In genomic region chr5:115841382-115842088, GRCh38 we compare ENCODE assay signal across 8 cellular contexts. TPM values are rescaled to one million over a fixed set of nuclear protein-coding genes. Genes with fewer than 3 reads are reported as not detected.
DNase-seq lines count a peak whose midpoint lies in the region; ATAC-seq, FAIRE-seq and TF ChIP-seq lines count a peak whose summit lies in the region.

Gene AP3S1 (plus strand): TSS chr5:115841935. CDS start chr5:115842038, 103 bp downstream.
Gene ATG12 (minus strand): TSS chr5:115841565. CDS start chr5:115841552, 13 bp downstream.

- DNase-seq in GM12891 (ENCODE audit: insufficient read length, low spot score) (peak; percentile 62), NCI-H1417 treated with DMSO at 0.1 percent for 48 hours (lab: John Stamatoyannopoulos, UW) (peak; percentile 44), SW 1271 (lab: John Stamatoyannopoulos, UW) (peak; percentile 86 to 97), Right ventricle myocardium inferior (ENCODE audit: missing footprints) (peak; percentile 95), ovary (peak; percentile 87 to 93 (median 89))
- peak; percentile 76 for DNase-seq in activated naive CD8-positive, alpha-beta T cell treated with anti-CD3 and anti-CD28 coated beads, Interleukin-2, amount 50 U/mL, for 16 hours (ENCODE audit: low read depth, low spot score)

- peak within 1 kb of the TSS; percentile 98 for H3K4me3 ChIP-seq in ovary
- peak within 1 kb of the TSS; percentile 91 for H3K4me3 ChIP-seq in thymus (ENCODE audit: low read length)

- no peaks in the 10 kb centered on the region for H3K9me3 ChIP-seq in ovary
- no peaks in the 10 kb centered on the region for H3K9me3 ChIP-seq in thymus (ENCODE audit: control insufficient read depth)

- no peak for TF ChIP-seq CTCF in ovary (IDR thresholded peaks at IDR 0.05)

- peak; percentile 33 for TF ChIP-seq EP300 in ovary (IDR thresholded peaks at IDR 0.05)

- peaks cover 15% of the 10 kb centered on the region for H3K4me1 ChIP-seq in ovary (ENCODE audit: insufficient read depth)
- H3K4me1 ChIP-seq in thymus (ENCODE audit: control insufficient read depth, insufficient read depth, low read length) = peaks cover 13% of the 10 kb centered on the region

- TF ChIP-seq POLR2A in GM12891 (IDR thresholded peaks at IDR 0.05; ENCODE audit: low read depth, low read length) = peak; percentile 96
- peak; percentile 52 for TF ChIP-seq POLR2A in ovary (IDR thresholded peaks at IDR 0.05)

- H3K36me3 ChIP-seq in ovary = no peaks in the 10 kb centered on the region
- H3K36me3 ChIP-seq in thymus (ENCODE audit: control insufficient read depth, insufficient read depth) = no peaks in the 10 kb centered on the region

- intact Hi-C loops in Right ventricle myocardium inferior (cut with DNase I) (loop anchor here (1.0 to 10.0 kb wide), 3 partner anchors 215 to 547 kb away; partner anchors contain the start of genes CCDC112 and TMED7), ovary (cut with DNase I) (loop anchor here in 1 of 4 donors (5.0 kb wide), 1 partner anchor 209 kb away; no protein-coding TSS in a partner anchor)

- ATAC-seq in HG02798 (IDR thresholded peaks at IDR 0.05; ENCODE audit: poor library complexity, unreplicated experiment) = peak; percentile 86
- peak; percentile 97 for ATAC-seq in Right ventricle myocardium inferior

- H3K27ac ChIP-seq in ovary = peak within 1 kb of the TSS; percentile 87 to 89
- H3K27ac ChIP-seq in thymus (ENCODE audit: low read depth) = peak within 1 kb of the TSS; percentile 89

- WGBS in ovary, 3 donors = 8 to 16% (median 13%) methylated on average over 58 to 65 of the region's 65 CpGs
- WGBS in thymus = 9% methylated on average over 65 of the region's 65 CpGs

- peak; percentile 95 for FAIRE-seq in GM12891 (lab: Jason Lieb, UNC)

- H3K27me3 ChIP-seq in ovary (no peaks in the 10 kb centered on the region), thymus (ENCODE audit: control insufficient read depth, insufficient read depth) (no peaks in the 10 kb centered on the region)

TF ChIP-seq in GM12891, 5 proteins besides CTCF, POLR2A, EP300 and RAD21:
- TF ChIP-seq POLR2AphosphoS5 (IDR thresholded peaks at IDR 0.05; ENCODE audit: low read depth, low read length) (peak; percentile 96), PAX5 (IDR thresholded peaks at IDR 0.05; ENCODE audit: insufficient read depth, low read length, severe bottlenecking) (no peak), TAF1 (IDR thresholded peaks at IDR 0.05; ENCODE audit: low read depth, low read length) (peak; percentile 99), SPI1 (IDR thresholded peaks at IDR 0.05; ENCODE audit: low read depth, low read length) (peak; percentile 85), POU2F2 (IDR thresholded peaks at IDR 0.05; ENCODE audit: low read depth, low read length) (peak; percentile 81)

RNA-seq across cellular contexts. Expression of gene AP3S1, which starts in this region (rescaled TPM):
- polyA plus RNA-seq in GM12891 (2012; ENCODE audit: low read depth, missing spikeins) = 160 TPM
- 61.9 TPM for total RNA-seq in Right ventricle myocardium inferior
- total RNA-seq in ovary = 10 to 100 TPM; 49.6 to 97.3 (median 83.7) TPM
- polyA plus RNA-seq in ovary = 100 to 1,000 TPM in 1 of 2 donors, 10 to 100 TPM in 1; 87.2 to 176 TPM
- polyA plus RNA-seq in thymus = 85.0 TPM

RNA-seq across cellular contexts. Expression of gene ATG12, which starts in this region (rescaled TPM):
- 47.5 TPM for polyA plus RNA-seq in GM12891 (2012; ENCODE audit: low read depth, missing spikeins)
- total RNA-seq in Right ventricle myocardium inferior = 23.5 TPM
- 10 to 100 TPM; 29.4 to 49.4 (median 33.8) TPM for total RNA-seq in ovary
- 10 to 100 TPM; 32.4 to 39.2 TPM for polyA plus RNA-seq in ovary
- polyA plus RNA-seq in thymus = 52.9 TPM

Comparison
In these comparisons a context has a peak if more than half of its experiments do, and no peak if none do; other contexts are left out.
1. Peak in every context shown above with its lines: DNase-seq, ATAC-seq, H3K4me3 ChIP-seq and H3K27ac ChIP-seq.
2. DNase-seq: peak in every context shown above with its lines; median percentile 95 in Right ventricle myocardium inferior; 92 in SW 1271; 89 in ovary; 76 in activated naive CD8-positive, alpha-beta T cell treated with anti-CD3 and anti-CD28 coated beads, Interleukin-2, amount 50 U/mL, for 16 hours; 62 in GM12891; 44 in NCI-H1417 treated with DMSO at 0.1 percent for 48 hours.